Comparison of ENCODE assay signal across 8 cellular contexts in genomic region chr2:24359701-24360049, GRCh38. TPM values are rescaled to one million over a fixed set of nuclear protein-coding genes. Genes with fewer than 3 reads are reported as not detected.
DNase-seq lines count a peak whose midpoint lies in the region; ATAC-seq, FAIRE-seq and TF ChIP-seq lines count a peak whose summit lies in the region.

No MANE protein-coding gene starts in this region.

- H3K9me3 ChIP-seq in SJCRH30 (replicated peaks): no peaks in the 10 kb centered on the region
- peaks cover 2% of the 10 kb centered on the region for H3K9me3 ChIP-seq in iPS-18c (ENCODE audit: control insufficient read depth, insufficient read depth, low read length)
- no peaks in the 10 kb centered on the region for H3K9me3 ChIP-seq in small intestine (ENCODE audit: control insufficient read depth, low read depth)

- FAIRE-seq in small intestine (lab: Jason Lieb, UNC): no peak

- peaks cover 8% of the 10 kb centered on the region for H3K4me1 ChIP-seq in SJCRH30
- H3K4me1 ChIP-seq in small intestine (ENCODE audit: control insufficient read depth in 2 of 2, insufficient read depth in 1 of 2, low read depth in 1 of 2, low read length in 1 of 2): peaks cover 0 to 3% of the 10 kb centered on the region in 2 donors

- H3K27ac ChIP-seq in SJCRH30: peak overlapping the region; percentile 65; the same call in 1 of the 2 replicates
- H3K27ac ChIP-seq in small intestine (ENCODE audit: low read depth in 1 of 2, low read length in 1 of 2): peak overlapping the region; percentile 98 to 100

- DNase-seq in SJCRH30 (peak in 1 of 2 experiments; percentile 36), astrocyte of the spinal cord (ENCODE audit: low read depth, low spot score) (peak; percentile 9), small intestine (peak; percentile 63), NOMO-1 (lab: John Stamatoyannopoulos, UW; ENCODE audit: unreplicated experiment in 2 of 2) (no peak)

- H3K27me3 ChIP-seq in SJCRH30 (no peaks in the 10 kb centered on the region), small intestine (ENCODE audit: control insufficient read depth in 2 of 2, insufficient read depth in 2 of 2, low read length in 2 of 2) (no peaks in the 10 kb centered on the region)

- H3K4me3 ChIP-seq in GM08714 (ENCODE audit: low read length) (peak overlapping the region; percentile 99), SJCRH30 (peak overlapping the region; percentile 94), astrocyte of the spinal cord (ENCODE audit: low read depth, low read length) (peak overlapping the region; percentile 76), iPS-18c (ENCODE audit: insufficient read depth, low read depth, low read length) (peak overlapping the region; percentile 83), small intestine (ENCODE audit: low read depth in 1 of 2, low read length in 2 of 2) (peak overlapping the region; percentile 95 to 100)

- 0 to 1% (median 1%) methylated on average over 30 to 32 of the region's 32 CpGs for WGBS in small intestine, 3 donors

- ATAC-seq in HG02798 (IDR thresholded peaks at IDR 0.05; ENCODE audit: poor library complexity, unreplicated experiment) (peak; percentile 2), HG03139 (IDR thresholded peaks at IDR 0.05; ENCODE audit: unreplicated experiment) (no peak)

- TF ChIP-seq CTCF in astrocyte of the spinal cord (IDR thresholded peaks at IDR 0.05; ENCODE audit: low read depth, low read length): no peak

- in situ Hi-C loops in astrocyte of the spinal cord (cut with HindIII; ENCODE audit: low sequenced_read_pairs): no loop called here

- H3K36me3 ChIP-seq in SJCRH30: no peaks in the 10 kb centered on the region
- no peaks in the 10 kb centered on the region for H3K36me3 ChIP-seq in small intestine (ENCODE audit: control insufficient read depth in 2 of 2, insufficient read depth in 2 of 2, low read length in 2 of 2)

RNA-seq across cellular contexts. Expression of gene ITSN2, which starts 0.7 kb away (rescaled TPM):
- 27.9 and 30.7 TPM in 2 replicates for total RNA-seq in SJCRH30 (2014; rRNA removed; shearing (Covaris generic))
- polyA plus RNA-seq in small intestine: 10 to 100 TPM; 16.3 to 37.1 (median 23.0) TPM

Comparison
In these comparisons a context has a peak if more than half of its experiments do, and no peak if none do; other contexts are left out.
1. DNase-seq: peak in astrocyte of the spinal cord (single experiment) and small intestine (single experiment); none in NOMO-1 (0 of 2).
2. Peak in every context shown above with its lines, with median percentiles within 50 percentile points of each other: H3K4me3 ChIP-seq.